In the genomic region with DNA sequence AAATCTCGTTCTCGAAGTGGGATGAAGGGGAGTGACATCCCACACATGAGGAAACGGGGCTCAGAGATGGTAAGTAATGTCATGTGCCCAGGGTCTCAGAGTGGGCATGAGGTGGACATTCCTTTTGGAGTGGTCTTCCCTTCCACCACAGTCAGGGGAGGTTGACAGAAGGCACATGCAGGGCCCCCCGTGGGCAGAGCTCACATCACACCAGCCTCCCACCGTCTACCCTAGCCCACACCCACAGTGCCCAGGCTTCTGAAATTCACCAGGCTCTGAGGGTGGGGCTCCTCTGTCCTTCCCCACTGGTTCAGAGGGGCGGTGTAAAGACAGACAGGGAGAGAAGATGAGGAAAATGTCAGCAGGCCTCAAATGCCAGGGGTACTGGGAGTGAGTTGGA, we compare ENCODE assay signal across 26 cellular contexts. TPM values are rescaled to one million over a fixed set of nuclear protein-coding genes. Genes with fewer than 3 reads are reported as not detected.
A peak's percentile ranks its signal among the peaks of the same experiment; 100 is the strongest.
DNase-seq lines count a peak whose midpoint lies in the region; ATAC-seq, FAIRE-seq and TF ChIP-seq lines count a peak whose summit lies in the region.
"Had no signal": no experiment of that assay in that cellular context is flagged by ENCODE, and none has a peak within 500 bp of the region (broad histone marks: within the 10 kb centered on the region; RNA-seq: fewer than 3 reads in every experiment).

No MANE protein-coding gene starts in this region.

- H3K36me3 Mint-ChIP-seq in endodermal cell (ENCODE audit: low read depth): no peaks in the 10 kb centered on the region
- H3K36me3 Mint-ChIP-seq: neural progenitor cell, type B pancreatic cell had no signal

- H3K9me3 ChIP-seq in left ventricle myocardium inferior (replicated peaks): no peaks in the 10 kb centered on the region
- H3K9me3 ChIP-seq in kidney (ENCODE audit: control insufficient read depth in 1 of 2, low read length in 2 of 2): no peaks in the 10 kb centered on the region
- no peaks in the 10 kb centered on the region for H3K9me3 ChIP-seq in gastrocnemius medialis
- no peaks in the 10 kb centered on the region for H3K9me3 ChIP-seq in uterus
- no peaks in the 10 kb centered on the region for H3K9me3 ChIP-seq in prostate gland
- H3K9me3 ChIP-seq in endodermal cell (ENCODE audit: control insufficient read depth, low read length): no peaks in the 10 kb centered on the region

- H3K27ac Mint-ChIP-seq in endodermal cell: no peak overlapping the region
- H3K27ac Mint-ChIP-seq: activated T-cell treated with anti-CD3 and anti-CD28 coated beads, Interleukin-2, amount 50 U/mL, for 24 hours; neural progenitor cell; progenitor cell of endocrine pancreas; T-helper 17 cell; type B pancreatic cell had no signal

- H3K36me3 ChIP-seq in left ventricle myocardium inferior: no peaks in the 10 kb centered on the region
- H3K36me3 ChIP-seq in kidney (ENCODE audit: control insufficient read depth in 1 of 2, insufficient read depth in 2 of 2, low read length in 2 of 2): no peaks in the 10 kb centered on the region
- H3K36me3 ChIP-seq in gastrocnemius medialis: no peaks in the 10 kb centered on the region
- no peaks in the 10 kb centered on the region for H3K36me3 ChIP-seq in uterus
- H3K36me3 ChIP-seq in prostate gland: no peaks in the 10 kb centered on the region
- H3K36me3 ChIP-seq in endodermal cell (ENCODE audit: control insufficient read depth, insufficient read depth, low read length): no peaks in the 10 kb centered on the region
- H3K36me3 ChIP-seq: cardiac muscle cell, neural progenitor cell had no signal

- H3K4me3 Mint-ChIP-seq in endodermal cell: no peak overlapping the region
- H3K4me3 Mint-ChIP-seq: activated T-cell treated with anti-CD3 and anti-CD28 coated beads, Interleukin-2, amount 50 U/mL, for 24 hours; neural progenitor cell; T-helper 17 cell; type B pancreatic cell had no signal

- DNase-seq in left ventricle myocardium inferior (no peak), Right ventricle myocardium inferior (ENCODE audit: missing footprints) (no peak), kidney (no peak), gastrocnemius medialis (no peak), uterus (no peak), prostate gland (ENCODE audit: low spot score) (no peak), DMS153 treated with DMSO at 0.1 percent for 48 hours (lab: John Stamatoyannopoulos, UW; ENCODE audit: unreplicated experiment) (no peak), endodermal cell (no peak)
- DNase-seq: activated T-cell treated with anti-CD3 and anti-CD28 coated beads, Interleukin-2, amount 50 U/mL, for 24 hours; DMS53; GDM1; HFFc6; NCI-H1694 treated with DMSO at 0.1 percent for 48 hours; NCI-H2171 treated with DMSO at 0.1 percent for 48 hours; NCI-H524 treated with DMSO at 0.1 percent for 48 hours; small intestine; stimulated activated CD4-positive, alpha-beta T cell treated with anti-CD3 and anti-CD28 coated beads, Interleukin-2, amount 100 ng/mL, for 24 hours; stimulated activated naive CD4-positive, alpha-beta T cell; T-helper 17 cell had no signal

- H3K4me1 ChIP-seq in left ventricle myocardium inferior (peaks cover 51% of the 10 kb centered on the region), kidney (ENCODE audit: control insufficient read depth in 1 of 2, insufficient read depth in 1 of 2, low read depth in 1 of 2, low read length in 2 of 2) (peaks cover 16 to 18% of the 10 kb centered on the region in 2 donors), gastrocnemius medialis (peaks cover 14 to 15% of the 10 kb centered on the region in 2 donors), uterus (no peaks in the 10 kb centered on the region), prostate gland (replicated peaks) (no peaks in the 10 kb centered on the region), endodermal cell (ENCODE audit: control insufficient read depth, insufficient read depth, low read length) (no peaks in the 10 kb centered on the region)
- H3K4me1 ChIP-seq: neural progenitor cell had no signal

- TF ChIP-seq CTCF in left ventricle myocardium inferior (IDR thresholded peaks at IDR 0.05; ENCODE audit: borderline replicate concordance) (no peak), kidney (IDR thresholded peaks at IDR 0.05; ENCODE audit: borderline replicate concordance, extremely low read depth, insufficient read depth) (no peak), gastrocnemius medialis (IDR thresholded peaks at IDR 0.05 in 4 of 5, conservative IDR thresholded peaks at IDR 0.05 in 1 of 5) (no peak), uterus (IDR thresholded peaks at IDR 0.05) (no peak), prostate gland (IDR thresholded peaks at IDR 0.05) (no peak), endodermal cell (conservative IDR thresholded peaks at IDR 0.05) (no peak)

- ATAC-seq in Right ventricle myocardium inferior (no peak), gastrocnemius medialis (no peak)
- ATAC-seq: Panc1, T-helper 17 cell had no signal

- TF ChIP-seq POLR2A in gastrocnemius medialis (IDR thresholded peaks at IDR 0.05) (no peak), uterus (IDR thresholded peaks at IDR 0.05) (no peak), prostate gland (IDR thresholded peaks at IDR 0.05) (no peak)

- intact Hi-C loops in left ventricle myocardium inferior (cut with micrococcal nuclease): no loop called here
- intact Hi-C loops in Right ventricle myocardium inferior (cut with DNase I): loop anchor here (5.0 kb wide), 1 partner anchor 43 kb away; no protein-coding TSS in a partner anchor
- intact Hi-C loops in kidney (cut with DNase I): no loop called here
- intact Hi-C loops in gastrocnemius medialis (cut with DNase I; ENCODE audit: low total_unique reads): loop anchor here (5.0 kb wide), 1 partner anchor 133 kb away; no protein-coding TSS in a partner anchor
- intact Hi-C loops in uterus (cut with DNase I; ENCODE audit: low total_unique reads): no loop called here
- intact Hi-C loops in prostate gland (cut with DNase I): no loop called here

- no peaks in the 10 kb centered on the region for H3K9me3 Mint-ChIP-seq in endodermal cell
- H3K9me3 Mint-ChIP-seq: activated T-cell treated with anti-CD3 and anti-CD28 coated beads, Interleukin-2, amount 50 U/mL, for 24 hours; HFFc6; neural progenitor cell; type B pancreatic cell had no signal

- 82% methylated on average over 6 of the region's 6 CpGs for WGBS in prostate gland
- 79 to 97% methylated on average over 4 to 6 of the region's 6 CpGs for WGBS in endodermal cell (ENCODE audit: insufficient coverage in 1 of 2, insufficient read length in 1 of 2), 2 experiments

- H3K4me3 ChIP-seq in left ventricle myocardium inferior: no peak overlapping the region
- no peak overlapping the region for H3K4me3 ChIP-seq in kidney (ENCODE audit: low read length in 2 of 2)
- H3K4me3 ChIP-seq in gastrocnemius medialis: no peak overlapping the region
- no peak overlapping the region for H3K4me3 ChIP-seq in uterus
- H3K4me3 ChIP-seq in prostate gland: no peak overlapping the region
- H3K4me3 ChIP-seq in endodermal cell (ENCODE audit: low read length): no peak overlapping the region
- H3K4me3 ChIP-seq: cardiac muscle cell, neural progenitor cell, SK-N-MC had no signal

- peak overlapping the region; percentile 88 for H3K27ac ChIP-seq in left ventricle myocardium inferior (replicated peaks)
- H3K27ac ChIP-seq in kidney (ENCODE audit: low read depth in 2 of 2, low read length in 2 of 2): peak overlapping the region; percentile 71 to 91
- peak overlapping the region; percentile 69 to 82 (median 78) for H3K27ac ChIP-seq in gastrocnemius medialis
- peak overlapping the region; percentile 59 to 61 for H3K27ac ChIP-seq in uterus
- peak overlapping the region in 1 of 2 donors; percentile 56 for H3K27ac ChIP-seq in prostate gland
- H3K27ac ChIP-seq in endodermal cell (ENCODE audit: low read depth, low read length): no peak overlapping the region
- H3K27ac ChIP-seq: cardiac muscle cell, neural progenitor cell, SK-N-MC had no signal

- H3K4me1 Mint-ChIP-seq in endodermal cell: no peaks in the 10 kb centered on the region

- H3K27me3 Mint-ChIP-seq in endodermal cell (ENCODE audit: insufficient read depth): no peaks in the 10 kb centered on the region

- in situ Hi-C loops in gastrocnemius medialis (cut with MboI; ENCODE audit: low sequenced_read_pairs in 4 of 4): no loop called here

- FAIRE-seq in kidney (lab: Jason Lieb, UNC): no peak
- FAIRE-seq: A204.1, small intestine had no signal

- H3K9ac ChIP-seq in kidney (ENCODE audit: low read length in 2 of 2) (peak overlapping the region in 1 of 2 donors; percentile 23), endodermal cell (ENCODE audit: extremely low read depth, low read length, poor library complexity, severe bottlenecking) (no peak overlapping the region)
- H3K9ac ChIP-seq: neural progenitor cell had no signal

- H3K27me3 ChIP-seq in left ventricle myocardium inferior (ENCODE audit: low read depth) (no peaks in the 10 kb centered on the region), gastrocnemius medialis (no peaks in the 10 kb centered on the region), uterus (no peaks in the 10 kb centered on the region), prostate gland (replicated peaks; ENCODE audit: insufficient read depth) (no peaks in the 10 kb centered on the region), endodermal cell (ENCODE audit: control insufficient read depth, insufficient read depth, low read length, poor library complexity, severe bottlenecking) (no peaks in the 10 kb centered on the region)
- H3K27me3 ChIP-seq: cardiac muscle cell, neural progenitor cell had no signal

RNA-seq across cellular contexts. Expression of a gene that starts 41.1 kb away (rescaled TPM):
- 250 TPM for total RNA-seq in left ventricle myocardium inferior
- 288 TPM for total RNA-seq in Right ventricle myocardium inferior
- total RNA-seq in kidney: 818 TPM
- 198 TPM for polyA plus RNA-seq in kidney (ENCODE audit: insufficient read depth, low read depth, low replicate concordance)
- total RNA-seq in gastrocnemius medialis: 100 to 1,000 TPM; 102 to 247 (median 144) TPM
- total RNA-seq in uterus: 100 to 1,000 TPM; 192 to 702 (median 423) TPM
- total RNA-seq in prostate gland: 100 to 1,000 TPM; 148 to 397 TPM
- 10 to 100 TPM in 1 of 2 donors, 1 to 10 TPM in 1; 6.3 to 17.1 TPM for total RNA-seq in endodermal cell
- 20.9 TPM for polyA plus RNA-seq in endodermal cell (2013, experiment 1 of 2)
- polyA plus RNA-seq in endodermal cell (2013, experiment 2 of 2): 21.2 TPM

Comparison
In these comparisons a context has a peak if more than half of its experiments do, and no peak if none do; other contexts are left out.
1. intact Hi-C loops: an anchor here in Right ventricle myocardium inferior (5.0 kb wide) and gastrocnemius medialis (5.0 kb wide); none called in left ventricle myocardium inferior, kidney, uterus and prostate gland.
2. RNA of a gene that starts 41.1 kb away (total RNA-seq): 818 TPM in kidney (single experiment), 192 to 702 TPM in uterus, 148 to 397 TPM in prostate gland, 288 TPM in Right ventricle myocardium inferior (single experiment), 250 TPM in left ventricle myocardium inferior (single experiment) and 102 to 247 TPM in gastrocnemius medialis; 6.3 to 17.1 TPM in endodermal cell; every median in the first group is over 4 times any median in the second.